ENCODE assay signal across 2 cellular contexts in genomic region chr5:1136814-1137213, GRCh38.
TF ChIP-seq lines count a peak whose summit lies in the region.

No MANE protein-coding gene starts in this region.

TF ChIP-seq in GM12891, 5 proteins besides CTCF, POLR2A, EP300 and RAD21:
- no peak for TF ChIP-seq POLR2AphosphoS5 (IDR thresholded peaks at IDR 0.05; ENCODE audit: low read depth, low read length)
- TF ChIP-seq TAF1 (IDR thresholded peaks at IDR 0.05; ENCODE audit: low read depth, low read length), result no peak

TF ChIP-seq in endothelial cell of umbilical vein, 7 proteins besides CTCF, POLR2A, EP300 and RAD21:
- TF ChIP-seq MYC (IDR thresholded peaks at IDR 0.05; ENCODE audit: low read depth, low read length), result no peak
- peak; percentile 4 for TF ChIP-seq MAX (IDR thresholded peaks at IDR 0.05; ENCODE audit: insufficient read depth, insufficient read length)
